ENCODE assay signal across 22 cellular contexts in the genomic region with DNA sequence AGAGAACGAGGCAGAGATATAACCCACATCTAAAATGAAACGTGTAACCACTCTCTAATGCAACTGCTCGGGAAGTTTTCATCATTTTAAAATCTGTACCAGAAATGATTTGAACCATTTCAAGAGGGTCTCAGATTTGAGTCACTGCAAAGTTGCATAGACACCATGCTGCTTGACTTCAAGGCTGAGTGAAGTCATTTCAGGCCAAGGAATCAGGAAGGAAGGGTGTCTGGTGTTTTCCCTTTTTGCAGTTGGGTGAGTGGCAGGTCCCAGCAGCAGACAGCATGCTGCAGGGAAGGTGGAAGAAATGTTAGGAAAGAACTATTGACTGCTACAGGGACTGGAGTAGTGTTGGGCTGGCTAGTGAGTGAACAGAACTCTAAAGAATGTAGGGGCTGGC. TPM values are rescaled to one million over a fixed set of nuclear protein-coding genes. Genes with fewer than 3 reads are reported as not detected.
A peak's percentile ranks its signal among the peaks of the same experiment; 100 is the strongest.
DNase-seq lines count a peak whose midpoint lies in the region; TF ChIP-seq lines count a peak whose summit lies in the region.
"Had no signal": no experiment of that assay in that cellular context is flagged by ENCODE, and none has a peak within 500 bp of the region (broad histone marks: within the 10 kb centered on the region; RNA-seq: fewer than 3 reads in every experiment).

No MANE protein-coding gene starts in this region.

- H3K4me2 ChIP-seq in PC-9, result no peak overlapping the region
- no peak overlapping the region for H3K4me2 ChIP-seq in mesendoderm (ENCODE audit: low read length)

- no peak overlapping the region for H2AFZ ChIP-seq in PC-9

- no peak overlapping the region for H3K4me3 ChIP-seq in PC-9
- no peak overlapping the region for H3K4me3 ChIP-seq in endodermal cell (ENCODE audit: low read length)
- H3K4me3 ChIP-seq in mesendoderm (ENCODE audit: low read length), result no peak overlapping the region
- H3K4me3 ChIP-seq: colonic mucosa, heart left ventricle, left ventricle myocardium inferior, SJCRH30, spleen, thyroid gland had no signal

- H3K4ac ChIP-seq in mesendoderm (ENCODE audit: low read depth, low read length), result no peak overlapping the region

- no peaks in the 10 kb centered on the region for H3K27me3 Mint-ChIP-seq in endodermal cell (ENCODE audit: insufficient read depth)
- H3K27me3 Mint-ChIP-seq: activated naive CD4-positive, alpha-beta T cell treated with anti-CD3 and anti-CD28 coated beads, Interleukin-2, amount 10 ng/mL, durations not matched to agents 7 days and 5 days had no signal

- CTCF ChIA-PET in PC-9 (lab: Charles Lee), result no interaction called here

- no peaks in the 10 kb centered on the region for H3K9me3 Mint-ChIP-seq in endodermal cell

- H3K4me3 Mint-ChIP-seq in endodermal cell, result no peak overlapping the region
- H3K4me3 Mint-ChIP-seq: activated naive CD4-positive, alpha-beta T cell treated with anti-CD3 and anti-CD28 coated beads, Interleukin-2, amount 10 ng/mL, durations not matched to agents 7 days and 5 days had no signal

- no peak overlapping the region for H3K9ac ChIP-seq in endodermal cell (ENCODE audit: extremely low read depth, low read length, poor library complexity, severe bottlenecking)
- H3K9ac ChIP-seq in mesendoderm (ENCODE audit: low read length), result no peak overlapping the region

- no peaks in the 10 kb centered on the region for H3F3A ChIP-seq in PC-9 (ENCODE audit: insufficient read depth, low read depth)

- no peak overlapping the region for H3K27ac ChIP-seq in PC-9
- no peak overlapping the region for H3K27ac ChIP-seq in endodermal cell (ENCODE audit: low read depth, low read length)
- no peak overlapping the region for H3K27ac ChIP-seq in mesendoderm (ENCODE audit: low read depth, low read length)
- H3K27ac ChIP-seq: colonic mucosa, heart left ventricle, left ventricle myocardium inferior, neutrophil, SJCRH30, spleen, thyroid gland had no signal

- no peaks in the 10 kb centered on the region for H3K9me2 ChIP-seq in PC-9 (ENCODE audit: insufficient read depth)

- H3K18ac ChIP-seq in mesendoderm (ENCODE audit: low read length), result no peak overlapping the region

- H3K23ac ChIP-seq in mesendoderm (ENCODE audit: low read length), result no peak overlapping the region

- H2BK15ac ChIP-seq in mesendoderm (replicated peaks; ENCODE audit: low read depth), result no peak overlapping the region

- H3K27me3 ChIP-seq in PC-9 (ENCODE audit: insufficient read depth, low read depth) (no peaks in the 10 kb centered on the region), endodermal cell (ENCODE audit: control insufficient read depth, insufficient read depth, low read length, poor library complexity, severe bottlenecking) (no peaks in the 10 kb centered on the region), mesendoderm (ENCODE audit: insufficient read depth, low read length, poor library complexity) (no peaks in the 10 kb centered on the region)
- H3K27me3 ChIP-seq: colonic mucosa, heart left ventricle, neutrophil, SJCRH30, spleen, thyroid gland had no signal

- no peak overlapping the region for H2AK5ac ChIP-seq in mesendoderm (ENCODE audit: low read length)

- BruUV-seq in PC-9 (replicated peaks; lab: Mats Ljungman, UMichigan), result TSS peak; percentile 5

- no peaks in the 10 kb centered on the region for H4K20me1 ChIP-seq in PC-9 (ENCODE audit: insufficient read depth)

- H3K36me3 ChIP-seq in PC-9 (ENCODE audit: low read depth), result no peaks in the 10 kb centered on the region
- peaks cover 9% of the 10 kb centered on the region for H3K36me3 ChIP-seq in endodermal cell (ENCODE audit: control insufficient read depth, insufficient read depth, low read length)
- H3K36me3 ChIP-seq in mesendoderm (ENCODE audit: control insufficient read depth, insufficient read depth, low read length), result no peaks in the 10 kb centered on the region
- H3K36me3 ChIP-seq: colonic mucosa, SJCRH30 had no signal

- H3K4me1 ChIP-seq in PC-9 (replicated peaks; ENCODE audit: insufficient read depth) (no peaks in the 10 kb centered on the region), endodermal cell (ENCODE audit: control insufficient read depth, insufficient read depth, low read length) (no peaks in the 10 kb centered on the region), mesendoderm (ENCODE audit: control insufficient read depth, low read depth, low read length) (no peaks in the 10 kb centered on the region)
- H3K4me1 ChIP-seq: SJCRH30 had no signal

- WGBS in endodermal cell (ENCODE audit: insufficient coverage in 1 of 2, insufficient read length in 1 of 2), 2 experiments, result 80 to 89% methylated on average over 3 of the region's 3 CpGs
- WGBS in mesendoderm (ENCODE audit: extremely low coverage, insufficient coverage, low lambda C conversion rate), result no CpG with 5 or more reads among the region's 3 CpGs

- no peak overlapping the region for H4K5ac ChIP-seq in mesendoderm (ENCODE audit: low read length)

- H3K79me2 ChIP-seq in PC-9 (ENCODE audit: low read depth) (no peaks in the 10 kb centered on the region), mesendoderm (ENCODE audit: control insufficient read depth, insufficient read depth, low read length) (no peaks in the 10 kb centered on the region)

- H3K27ac Mint-ChIP-seq in endodermal cell, result peak overlapping the region; percentile 5
- H3K27ac Mint-ChIP-seq: activated naive CD4-positive, alpha-beta T cell treated with anti-CD3 and anti-CD28 coated beads, Interleukin-2, amount 10 ng/mL, durations not matched to agents 7 days and 5 days had no signal

- no peak overlapping the region for H4K8ac ChIP-seq in mesendoderm (ENCODE audit: low read depth, low read length)

- intact Hi-C loops in PC-9 (cut with micrococcal nuclease; ENCODE audit: unreplicated experiment), result no loop called here

- DNase-seq in stimulated activated CD4-positive, alpha-beta T cell treated with anti-CD3 and anti-CD28 coated beads, Interleukin-1b, Interleukin-23, amount 100 ng/mL, for 48 hours, result peak; percentile 20
- no peak for DNase-seq in stimulated activated CD4-positive, alpha-beta T cell treated with anti-CD3 and anti-CD28 coated beads, Interleukin-2, amount 100 ng/mL, for 24 hours
- DNase-seq in PC-9, result no peak
- DNase-seq in endodermal cell, result no peak
- no peak for DNase-seq in NCI-H2196 (lab: John Stamatoyannopoulos, UW; ENCODE audit: unreplicated experiment)
- DNase-seq in NOMO-1 treated with dmso at 0.1 percent for 144 hours (lab: John Stamatoyannopoulos, UW; ENCODE audit: unreplicated experiment), result no peak
- DNase-seq in mesendoderm, result no peak
- DNase-seq in amygdala (lab: John Stamatoyannopoulos, UW), result no peak
- DNase-seq: activated CD4-positive, CD25-positive, alpha-beta regulatory T cell; activated CD8-positive, alpha-beta memory T cell treated with anti-CD3 and anti-CD28 coated beads, Interleukin-2, amount 50 U/mL, for 48 hours; activated naive CD4-positive, alpha-beta T cell treated with anti-CD3 and anti-CD28 coated beads, Interleukin-2, amount 10 ng/mL, durations not matched to agents 7 days and 5 days; colonic mucosa; DMS79 treated with DMSO at 0.1 percent for 48 hours; heart left ventricle; left ventricle myocardium inferior; NCI-H1105; NCI-H2107; NCI-H526 treated with DMSO at 0.1 percent for 48 hours; SJCRH30; spleen; thyroid gland had no signal

- H2BK5ac ChIP-seq in mesendoderm (ENCODE audit: low read length), result no peak overlapping the region

- no peak for TF ChIP-seq CTCF in PC-9 (conservative IDR thresholded peaks at IDR 0.05)
- TF ChIP-seq CTCF in endodermal cell (conservative IDR thresholded peaks at IDR 0.05), result no peak

- H3K79me1 ChIP-seq in mesendoderm (ENCODE audit: low read length), result no peaks in the 10 kb centered on the region

- H2BK120ac ChIP-seq in mesendoderm (ENCODE audit: low read depth, low read length), result no peak overlapping the region

- POLR2A ChIA-PET in PC-9 (lab: Charles Lee; ENCODE audit: unreplicated experiment), result no interaction called here

- H3K9me3 ChIP-seq in PC-9 (ENCODE audit: insufficient read depth, low read depth) (no peaks in the 10 kb centered on the region), endodermal cell (ENCODE audit: control insufficient read depth, low read length) (no peaks in the 10 kb centered on the region)
- H3K9me3 ChIP-seq: colonic mucosa, heart left ventricle, left ventricle myocardium inferior, neutrophil, SJCRH30, thyroid gland had no signal

- H3K36me3 Mint-ChIP-seq in endodermal cell (ENCODE audit: low read depth), result peaks cover 25% of the 10 kb centered on the region

- no peak overlapping the region for H3K56ac ChIP-seq in mesendoderm (ENCODE audit: low read length)

- peaks cover 5% of the 10 kb centered on the region for H3K4me1 Mint-ChIP-seq in endodermal cell

RNA-seq across cellular contexts. Expression of a gene that starts 16.5 kb away (rescaled TPM):
- total RNA-seq in PC-9 (2021) (22.4 and 25.0 TPM in 2 replicates), endodermal cell (10 to 100 TPM; 19.9 to 21.8 TPM)
- 8.5 TPM for polyA plus RNA-seq in endodermal cell (2013, experiment 1 of 2)
- polyA plus RNA-seq in endodermal cell (2013, experiment 2 of 2), result 9.2 TPM
- polyA plus RNA-seq in mesendoderm (2013, experiment 1 of 2), result 5.3 TPM
- polyA plus RNA-seq in mesendoderm (2013, experiment 2 of 2), result 4.2 TPM

RNA-seq across cellular contexts. Expression of a gene that starts 20.8 kb away (rescaled TPM):
- total RNA-seq in PC-9 (2021) (15.6 and 21.0 TPM in 2 replicates), endodermal cell (10 to 100 TPM; 48.3 to 61.3 TPM)
- polyA plus RNA-seq in endodermal cell (2013, experiment 1 of 2), result 71.1 TPM
- 66.0 TPM for polyA plus RNA-seq in endodermal cell (2013, experiment 2 of 2)
- polyA plus RNA-seq in mesendoderm (2013, experiment 1 of 2), result 9.4 TPM
- polyA plus RNA-seq in mesendoderm (2013, experiment 2 of 2), result 9.6 TPM

RNA-seq across cellular contexts. Expression of a gene that starts 42.6 kb away (rescaled TPM):
- total RNA-seq in PC-9 (2021) (31.9 and 34.7 TPM in 2 replicates), endodermal cell (10 to 100 TPM; 61.3 to 76.1 TPM)
- 43.6 TPM for polyA plus RNA-seq in endodermal cell (2013, experiment 1 of 2)
- polyA plus RNA-seq in endodermal cell (2013, experiment 2 of 2), result 34.4 TPM
- polyA plus RNA-seq in mesendoderm (2013, experiment 1 of 2), result 26.3 TPM
- 27.0 TPM for polyA plus RNA-seq in mesendoderm (2013, experiment 2 of 2)
